Comparison of ENCODE assay signal across 8 cellular contexts in genomic region chr1:204513117-204513716, GRCh38. TPM values are rescaled to one million over a fixed set of nuclear protein-coding genes. Genes with fewer than 3 reads are reported as not detected.
DNase-seq lines count a peak whose midpoint lies in the region; ATAC-seq, FAIRE-seq and TF ChIP-seq lines count a peak whose summit lies in the region.

No MANE protein-coding gene starts in this region.

- H3K9me3 ChIP-seq in smooth muscle cell (replicated peaks; ENCODE audit: low read depth) (no peaks in the 10 kb centered on the region), kidney (ENCODE audit: control insufficient read depth in 1 of 2, low read length in 2 of 2) (no peaks in the 10 kb centered on the region)

- peaks cover 74% of the 10 kb centered on the region for H3K4me1 Mint-ChIP-seq in activated B cell treated with CpG ODN at 0.5 μM for 24 hours
- H3K4me1 Mint-ChIP-seq in naive thymus-derived CD8-positive, alpha-beta T cell: peaks cover 7 to 57% (median 37%) of the 10 kb centered on the region in 4 donors

- H4K8ac ChIP-seq in mesendoderm (ENCODE audit: low read depth, low read length): no peak overlapping the region

- no peak overlapping the region for H2AFZ ChIP-seq in smooth muscle cell (ENCODE audit: low read depth)

- no peaks in the 10 kb centered on the region for H3K79me1 ChIP-seq in mesendoderm (ENCODE audit: low read length)

- no peak for DNase-seq in GM18507 (ENCODE audit: extremely low spot score, insufficient read length, low read depth)
- peak; percentile 60 for DNase-seq in activated B cell treated with CpG ODN at 0.5 μM for 24 hours
- DNase-seq in naive thymus-derived CD8-positive, alpha-beta T cell: peak; percentile 29 to 81 (median 72)
- no peak for DNase-seq in mesendoderm
- no peak for DNase-seq in smooth muscle cell (lab: John Stamatoyannopoulos, UW; ENCODE audit: unreplicated experiment)
- DNase-seq in HuH-7 (ENCODE audit: low spot score): no peak
- no peak for DNase-seq in kidney

- CTCF ChIA-PET in activated B cell treated with CpG ODN at 0.5 μM for 24 hours (lab: Charles Lee): interaction anchor here (1.1 to 1.6 kb wide), 2 partner anchors 10 to 18 kb away, joined by 4 to 5 read pairs; no protein-coding TSS in a partner anchor

- H3K23ac ChIP-seq in mesendoderm (ENCODE audit: low read length): no peak overlapping the region

- intact Hi-C loops in activated B cell treated with CpG ODN at 0.5 μM for 24 hours (cut with micrococcal nuclease) (loop anchor here (5.0 to 10.0 kb wide), 4 partner anchors 648 to 1234 kb away; partner anchors contain the start of genes SNRPE, ZBED6 and ZC3H11A), kidney (cut with DNase I) (no loop called here)

- peaks cover 17% of the 10 kb centered on the region for H3K79me2 ChIP-seq in mesendoderm (ENCODE audit: control insufficient read depth, insufficient read depth, low read length)
- peaks cover 17% of the 10 kb centered on the region for H3K79me2 ChIP-seq in smooth muscle cell (ENCODE audit: low read depth)

- H2BK15ac ChIP-seq in mesendoderm (replicated peaks; ENCODE audit: low read depth): no peak overlapping the region

- no peaks in the 10 kb centered on the region for H3K27me3 Mint-ChIP-seq in activated B cell treated with CpG ODN at 0.5 μM for 24 hours
- H3K27me3 Mint-ChIP-seq in naive thymus-derived CD8-positive, alpha-beta T cell: no peaks in the 10 kb centered on the region

- peaks cover 10% of the 10 kb centered on the region for H3K36me3 Mint-ChIP-seq in activated B cell treated with CpG ODN at 0.5 μM for 24 hours (ENCODE audit: low read depth)
- H3K36me3 Mint-ChIP-seq in naive thymus-derived CD8-positive, alpha-beta T cell: peaks cover 0 to 4% (median 2%) of the 10 kb centered on the region in 3 donors

- peak overlapping the region; percentile 97 for H3K4me3 Mint-ChIP-seq in activated B cell treated with CpG ODN at 0.5 μM for 24 hours
- peak overlapping the region; percentile 86 to 100 (median 98) for H3K4me3 Mint-ChIP-seq in naive thymus-derived CD8-positive, alpha-beta T cell

- TF ChIP-seq CTCF in activated B cell treated with CpG ODN at 0.5 μM for 24 hours (IDR thresholded peaks at IDR 0.05) (no peak), smooth muscle cell (IDR thresholded peaks at IDR 0.05; ENCODE audit: borderline replicate concordance, insufficient read depth, poor library complexity, severe bottlenecking) (no peak), kidney (IDR thresholded peaks at IDR 0.05; ENCODE audit: borderline replicate concordance, extremely low read depth, insufficient read depth) (no peak)

- H3K36me3 ChIP-seq in mesendoderm (ENCODE audit: control insufficient read depth, insufficient read depth, low read length) (no peaks in the 10 kb centered on the region), smooth muscle cell (ENCODE audit: low read depth) (no peaks in the 10 kb centered on the region), kidney (ENCODE audit: control insufficient read depth in 1 of 2, insufficient read depth in 2 of 2, low read length in 2 of 2) (no peaks in the 10 kb centered on the region)

- no CpG with 5 or more reads among the region's 15 CpGs for WGBS in mesendoderm (ENCODE audit: extremely low coverage, insufficient coverage, low lambda C conversion rate)
- 91% methylated on average over 15 of the region's 15 CpGs for WGBS in smooth muscle cell (ENCODE audit: low lambda C conversion rate)

- H3K9ac ChIP-seq in mesendoderm (ENCODE audit: low read length) (no peak overlapping the region), smooth muscle cell (ENCODE audit: low read depth) (no peak overlapping the region), kidney (ENCODE audit: low read length in 2 of 2) (no peak overlapping the region)

- ATAC-seq in HG03159 (IDR thresholded peaks at IDR 0.05; ENCODE audit: unreplicated experiment) (peak; percentile 31), activated B cell treated with CpG ODN at 0.5 μM for 24 hours (ENCODE audit: low read depth) (peak; percentile 45)
- ATAC-seq in naive thymus-derived CD8-positive, alpha-beta T cell: peak; percentile 30 to 49

- no peak overlapping the region for H3K27ac Mint-ChIP-seq in activated B cell treated with CpG ODN at 0.5 μM for 24 hours
- peak overlapping the region; percentile 99 to 100 (median 99) for H3K27ac Mint-ChIP-seq in naive thymus-derived CD8-positive, alpha-beta T cell

- H2BK5ac ChIP-seq in mesendoderm (ENCODE audit: low read length): no peak overlapping the region

- no peak overlapping the region for H3K56ac ChIP-seq in mesendoderm (ENCODE audit: low read length)

- H3K27me3 ChIP-seq in mesendoderm (ENCODE audit: insufficient read depth, low read length, poor library complexity) (no peaks in the 10 kb centered on the region), smooth muscle cell (ENCODE audit: low read depth) (no peaks in the 10 kb centered on the region)

- no peaks in the 10 kb centered on the region for H4K20me1 ChIP-seq in smooth muscle cell (ENCODE audit: low read depth)

- H2BK120ac ChIP-seq in mesendoderm (ENCODE audit: low read depth, low read length): no peak overlapping the region

- no peak overlapping the region for H3K4ac ChIP-seq in mesendoderm (ENCODE audit: low read depth, low read length)

- H3K4me2 ChIP-seq in mesendoderm (ENCODE audit: low read length) (no peak overlapping the region), smooth muscle cell (no peak overlapping the region)

- H3K4me1 ChIP-seq in mesendoderm (ENCODE audit: control insufficient read depth, low read depth, low read length): no peaks in the 10 kb centered on the region
- H3K4me1 ChIP-seq in smooth muscle cell (ENCODE audit: low read depth): peaks cover 5% of the 10 kb centered on the region
- H3K4me1 ChIP-seq in kidney (ENCODE audit: control insufficient read depth in 1 of 2, insufficient read depth in 1 of 2, low read depth in 1 of 2, low read length in 2 of 2): peaks cover under 1 to 8% of the 10 kb centered on the region in 2 donors

- POLR2A ChIA-PET in activated B cell treated with CpG ODN at 0.5 μM for 24 hours (lab: Charles Lee): interaction anchor here (0.6 to 6.5 kb wide), 18 partner anchors 10 to 1547 kb away, joined by 3 to 63 read pairs (median 5); partner anchors contain the start of gene PIK3C2B
- POLR2A ChIA-PET in naive thymus-derived CD8-positive, alpha-beta T cell (lab: Charles Lee): interaction anchor here (0.6 to 7.8 kb wide), 15 partner anchors 13 to 1564 kb away, joined by 3 to 117 read pairs (median 4); partner anchors contain the start of gene PIK3C2B

- H3K4me3 ChIP-seq in mesendoderm (ENCODE audit: low read length): no peak overlapping the region
- H3K4me3 ChIP-seq in smooth muscle cell: no peak overlapping the region
- H3K4me3 ChIP-seq in kidney (ENCODE audit: low read length in 2 of 2): no peak overlapping the region

- no peak overlapping the region for H3K18ac ChIP-seq in mesendoderm (ENCODE audit: low read length)

- H3K9me3 Mint-ChIP-seq in activated B cell treated with CpG ODN at 0.5 μM for 24 hours: no peaks in the 10 kb centered on the region
- H3K9me3 Mint-ChIP-seq in naive thymus-derived CD8-positive, alpha-beta T cell: no peaks in the 10 kb centered on the region

- H4K5ac ChIP-seq in mesendoderm (ENCODE audit: low read length): no peak overlapping the region

- no peak overlapping the region for H2AK5ac ChIP-seq in mesendoderm (ENCODE audit: low read length)

- H3F3A ChIP-seq in smooth muscle cell (ENCODE audit: low read depth): no peaks in the 10 kb centered on the region

- no peak overlapping the region for H3K27ac ChIP-seq in mesendoderm (ENCODE audit: low read depth, low read length)
- no peak overlapping the region for H3K27ac ChIP-seq in smooth muscle cell (ENCODE audit: low read depth)
- peak overlapping the region in 1 of 2 donors; percentile 11 for H3K27ac ChIP-seq in kidney (ENCODE audit: low read depth in 2 of 2, low read length in 2 of 2)

- FAIRE-seq in GM18507 (lab: Jason Lieb, UNC) (peak; percentile 78), kidney (lab: Jason Lieb, UNC) (no peak)

RNA-seq across cellular contexts. Expression of gene MDM4, which starts 3.0 kb away (rescaled TPM):
- total RNA-seq in activated B cell treated with CpG ODN at 0.5 μM for 24 hours (221 and 264 TPM in 2 replicates), smooth muscle cell (21.3 and 31.7 TPM in 2 replicates), kidney (87.9 TPM)
- total RNA-seq in naive thymus-derived CD8-positive, alpha-beta T cell: 100 to 1,000 TPM; 243 to 272 TPM
- 10 to 100 TPM; 10.0 to 23.1 (median 10.7) TPM for polyA plus RNA-seq in naive thymus-derived CD8-positive, alpha-beta T cell
- polyA plus RNA-seq in mesendoderm (2013, experiment 1 of 2): 10.9 TPM
- polyA plus RNA-seq in mesendoderm (2013, experiment 2 of 2): 10.7 TPM
- polyA plus RNA-seq in smooth muscle cell (6.1 and 10.8 TPM in 2 replicates), kidney (ENCODE audit: insufficient read depth, low read depth, low replicate concordance) (6.3 TPM)

RNA-seq across cellular contexts. Expression of gene PIK3C2B, which starts 18.6 kb away (rescaled TPM):
- 127 and 151 TPM in 2 replicates for total RNA-seq in activated B cell treated with CpG ODN at 0.5 μM for 24 hours
- total RNA-seq in naive thymus-derived CD8-positive, alpha-beta T cell: 10 to 100 TPM; 39.5 to 40.1 TPM
- 1 to 10 TPM; 1.3 to 2.6 (median 1.8) TPM for polyA plus RNA-seq in naive thymus-derived CD8-positive, alpha-beta T cell
- polyA plus RNA-seq in mesendoderm (2013, experiment 1 of 2): 6.1 TPM
- polyA plus RNA-seq in mesendoderm (2013, experiment 2 of 2): 6.1 TPM
- total RNA-seq in smooth muscle cell: 9.5 and 11.5 TPM in 2 replicates
- 3.0 and 5.0 TPM in 2 replicates for polyA plus RNA-seq in smooth muscle cell
- total RNA-seq in kidney: 36.4 TPM
- 2.5 TPM for polyA plus RNA-seq in kidney (ENCODE audit: insufficient read depth, low read depth, low replicate concordance)

Comparison
In these comparisons a context has a peak if more than half of its experiments do, and no peak if none do; other contexts are left out.
1. DNase-seq: peak in activated B cell treated with CpG ODN at 0.5 μM for 24 hours (single experiment) and naive thymus-derived CD8-positive, alpha-beta T cell (10 of 10); none in GM18507 (single experiment), mesendoderm (single experiment), smooth muscle cell (single experiment), HuH-7 (single experiment) and kidney (single experiment).
2. Peak in every context shown above with its lines, with median percentiles within 50 percentile points of each other: ATAC-seq.